ENCODE assay signal across 13 cellular contexts in genomic region chr3:60294181-60294580, GRCh38.
DNase-seq lines count a peak whose midpoint lies in the region; ATAC-seq and TF ChIP-seq lines count a peak whose summit lies in the region.
"Had no signal": no experiment of that assay in that cellular context is flagged by ENCODE, and none has a peak within 500 bp of the region (broad histone marks: within the 10 kb centered on the region; RNA-seq: fewer than 3 reads in every experiment).

No MANE protein-coding gene starts in this region.

- H3K27me3 ChIP-seq in tibial artery (no peaks in the 10 kb centered on the region), heart left ventricle (no peaks in the 10 kb centered on the region)

- no peaks in the 10 kb centered on the region for H3K36me3 ChIP-seq in tibial artery
- H3K36me3 ChIP-seq in heart left ventricle: no peaks in the 10 kb centered on the region

- 35 to 55% (median 44%) methylated on average over 3 of the region's 3 CpGs for WGBS in heart left ventricle, 4 donors

- in situ Hi-C loops in astrocyte of the spinal cord (cut with HindIII; ENCODE audit: low sequenced_read_pairs): no loop called here

- H3K4me3 ChIP-seq in astrocyte of the spinal cord (ENCODE audit: low read depth, low read length): no peak overlapping the region
- H3K4me3 ChIP-seq in skeletal muscle cell (ENCODE audit: low read depth, low read length): no peak overlapping the region
- no peak overlapping the region for H3K4me3 ChIP-seq in tibial artery
- no peak overlapping the region for H3K4me3 ChIP-seq in heart left ventricle
- H3K4me3 ChIP-seq: GM23338 had no signal

- intact Hi-C loops in tibial artery (cut with DNase I; ENCODE audit: low total_unique reads) (no loop called here), heart left ventricle (cut with DNase I) (no loop called here)

- TF ChIP-seq CTCF in astrocyte of the spinal cord (IDR thresholded peaks at IDR 0.05; ENCODE audit: low read depth, low read length) (no peak), tibial artery (IDR thresholded peaks at IDR 0.05) (no peak), heart left ventricle (IDR thresholded peaks at IDR 0.05) (no peak)

- H3K27ac ChIP-seq in tibial artery: no peak overlapping the region
- no peak overlapping the region for H3K27ac ChIP-seq in heart left ventricle

- H3K9me3 ChIP-seq in tibial artery (no peaks in the 10 kb centered on the region), heart left ventricle (peaks cover 0 to under 1% (median 0%) of the 10 kb centered on the region in 12 donors)

- H3K4me1 ChIP-seq in tibial artery: peaks cover 0 to 12% (median 0%) of the 10 kb centered on the region in 4 donors
- H3K4me1 ChIP-seq in heart left ventricle: peaks cover 0 to 7% (median 0%) of the 10 kb centered on the region in 12 donors

- no peak for TF ChIP-seq POLR2A in heart left ventricle (IDR thresholded peaks at IDR 0.05)

- DNase-seq in NCI-H1092 treated with DMSO at 0.1 percent for 48 hours (lab: John Stamatoyannopoulos, UW) (peak; percentile 20), NCI-H1092 (lab: John Stamatoyannopoulos, UW) (no peak), NCI-H187 treated with DMSO at 0.1 percent for 48 hours (lab: John Stamatoyannopoulos, UW) (peak; percentile 10), astrocyte of the spinal cord (ENCODE audit: low read depth, low spot score) (peak; percentile 65), skeletal muscle cell (ENCODE audit: low read depth) (peak; percentile 83), tibial artery (no peak), heart left ventricle (no peak)
- DNase-seq: activated naive CD4-positive, alpha-beta T cell treated with anti-CD3 and anti-CD28 coated beads, Interleukin-2, amount 50 U/mL, for 16 hours; kidney; NCI-H1436 treated with DMSO at 0.1 percent for 48 hours; retina had no signal

- ATAC-seq in heart left ventricle (no peak), HG03139 (IDR thresholded peaks at IDR 0.05; ENCODE audit: unreplicated experiment) (no peak)
- ATAC-seq: GM23338 had no signal

Comparison
In these comparisons a context has a peak if more than half of its experiments do, and no peak if none do; other contexts are left out.
1. DNase-seq: peak in NCI-H1092 treated with DMSO at 0.1 percent for 48 hours (single experiment), NCI-H187 treated with DMSO at 0.1 percent for 48 hours (single experiment), astrocyte of the spinal cord (single experiment) and skeletal muscle cell (single experiment); none in NCI-H1092 (single experiment), tibial artery (0 of 2) and heart left ventricle (0 of 5).